Comparison of ENCODE assay signal across 9 cellular contexts in genomic region chr5:132500931-132501628, GRCh38. TPM values are rescaled to one million over a fixed set of nuclear protein-coding genes. Genes with fewer than 3 reads are reported as not detected.
A peak's percentile ranks its signal among the peaks of the same experiment; 100 is the strongest.
DNase-seq lines count a peak whose midpoint lies in the region; ATAC-seq, FAIRE-seq and TF ChIP-seq lines count a peak whose summit lies in the region.
"Had no signal": no experiment of that assay in that cellular context is flagged by ENCODE, and none has a peak within 500 bp of the region (broad histone marks: within the 10 kb centered on the region; RNA-seq: fewer than 3 reads in every experiment).

No MANE protein-coding gene starts in this region.

- H3K9ac ChIP-seq in astrocyte (ENCODE audit: low read length), result no peak overlapping the region

- no peak overlapping the region for H3K27ac ChIP-seq in astrocyte (ENCODE audit: low read depth, low read length)
- H3K27ac ChIP-seq in small intestine (ENCODE audit: low read depth in 1 of 2, low read length in 1 of 2), result peak overlapping the region; percentile 84 to 98

- H3K4me1 Mint-ChIP-seq in astrocyte (ENCODE audit: low read depth, unreplicated experiment), result peaks cover 25% of the 10 kb centered on the region

- no peaks in the 10 kb centered on the region for H3K9me3 Mint-ChIP-seq in astrocyte (ENCODE audit: unreplicated experiment)

- H3K4me1 ChIP-seq in astrocyte (ENCODE audit: insufficient read depth, low read length) (peaks cover 41% of the 10 kb centered on the region), small intestine (ENCODE audit: control insufficient read depth in 2 of 2, insufficient read depth in 1 of 2, low read depth in 1 of 2, low read length in 1 of 2) (peaks cover 17 to 21% of the 10 kb centered on the region in 2 donors)

- H3K4me2 ChIP-seq in astrocyte (ENCODE audit: low read length), result no peak overlapping the region

- H2AFZ ChIP-seq in astrocyte (ENCODE audit: low read depth, low read length), result no peak overlapping the region

- TF ChIP-seq RAD21 in Ishikawa (IDR thresholded peaks at IDR 0.05; ENCODE audit: low read depth), result peak; percentile 95

- no peak for ATAC-seq in GM18861 (IDR thresholded peaks at IDR 0.05; ENCODE audit: unreplicated experiment)

- H3K27me3 ChIP-seq in astrocyte (ENCODE audit: insufficient read depth, low read length) (no peaks in the 10 kb centered on the region), small intestine (ENCODE audit: control insufficient read depth in 2 of 2, insufficient read depth in 2 of 2, low read length in 2 of 2) (no peaks in the 10 kb centered on the region)

- FAIRE-seq in GM18507 (lab: Jason Lieb, UNC) (peak; percentile 87), astrocyte (lab: Jason Lieb, UNC) (no peak), small intestine (lab: Jason Lieb, UNC) (no peak)

- WGBS in small intestine, 3 donors, result 14 to 34% (median 17%) methylated on average over 6 of the region's 6 CpGs

- no peaks in the 10 kb centered on the region for H3K27me3 Mint-ChIP-seq in astrocyte (ENCODE audit: low read depth, unreplicated experiment)

- TF ChIP-seq CTCF in AG10803 (conservative IDR thresholded peaks at IDR 0.05; ENCODE audit: low read length), result peak; percentile 81
- peak; percentile 61 for TF ChIP-seq CTCF in astrocyte (IDR thresholded peaks at IDR 0.05; ENCODE audit: insufficient read depth, low read depth, low read length)

- no peaks in the 10 kb centered on the region for H4K20me1 ChIP-seq in astrocyte (ENCODE audit: insufficient read depth, low read length)

- no peaks in the 10 kb centered on the region for H3K36me3 Mint-ChIP-seq in astrocyte (ENCODE audit: low read depth, unreplicated experiment)

- H3K4me3 ChIP-seq in AG10803 (ENCODE audit: low read length) (no peak overlapping the region), astrocyte (ENCODE audit: insufficient read depth, low read depth, low read length) (no peak overlapping the region), small intestine (ENCODE audit: low read depth in 1 of 2, low read length in 2 of 2) (no peak overlapping the region)

- TF ChIP-seq EP300 in Ishikawa (IDR thresholded peaks at IDR 0.05; ENCODE audit: borderline replicate concordance), result no peak

- DNase-seq in AG10803 (ENCODE audit: low read depth) (peak; percentile 59), GM18507 (ENCODE audit: extremely low spot score, insufficient read length, low read depth) (no peak), T-helper 1 cell (peak; percentile 50 to 79 (median 63)), astrocyte (ENCODE audit: low read depth) (peak; percentile 22), hypothalamus (lab: John Stamatoyannopoulos, UW) (peak in 39 of 51 donors; percentile 14 to 75 (median 40)), small intestine (peak; percentile 97)

- H3K36me3 ChIP-seq in astrocyte (ENCODE audit: insufficient read depth, low read length) (no peaks in the 10 kb centered on the region), small intestine (ENCODE audit: control insufficient read depth in 2 of 2, insufficient read depth in 2 of 2, low read length in 2 of 2) (no peaks in the 10 kb centered on the region)

- no peak overlapping the region for H3K4me3 Mint-ChIP-seq in astrocyte (ENCODE audit: unreplicated experiment)

- H3K27ac Mint-ChIP-seq in astrocyte (ENCODE audit: unreplicated experiment), result peak overlapping the region; percentile 7

- no peaks in the 10 kb centered on the region for H3K79me2 ChIP-seq in astrocyte (ENCODE audit: insufficient read depth, low read length)

- no peaks in the 10 kb centered on the region for H3K9me3 ChIP-seq in astrocyte (ENCODE audit: insufficient read depth, low read depth, low read length)
- no peaks in the 10 kb centered on the region for H3K9me3 ChIP-seq in small intestine (ENCODE audit: control insufficient read depth, low read depth)

TF ChIP-seq in Ishikawa, 13 proteins besides CTCF, POLR2A, EP300 and RAD21:
- no peak for TF ChIP-seq YY1 (IDR thresholded peaks at IDR 0.05; ENCODE audit: low read depth)
- TF ChIP-seq ZBTB7A (IDR thresholded peaks at IDR 0.05; ENCODE audit: low read depth), result 0 out of 2 replicates have a peak, but pooled peaks have one; percentile 78

RNA-seq across cellular contexts. Expression of gene IRF1, which starts 10.5 kb away (rescaled TPM):
- 39.7 and 42.5 TPM in 2 replicates for total RNA-seq in astrocyte
- 10 to 100 TPM; 51.7 to 64.1 (median 54.0) TPM for polyA plus RNA-seq in small intestine

RNA-seq across cellular contexts. Expression of gene IL5, which starts 42.2 kb away (rescaled TPM):
- not detected in 2 replicates for total RNA-seq in astrocyte
- not detected for polyA plus RNA-seq in small intestine
- total RNA-seq: urinary bladder had no signal
- polyA plus RNA-seq: urinary bladder had no signal

RNA-seq across cellular contexts. Expression of gene RAD50, which starts 55.7 kb away (rescaled TPM):
- 26.1 and 26.8 TPM in 2 replicates for total RNA-seq in astrocyte
- 10 to 100 TPM in 2 of 3 donors, 1 to 10 TPM in 1; 6.8 to 11.2 (median 10.7) TPM for polyA plus RNA-seq in small intestine
